Comparison of ENCODE assay signal across 14 cellular contexts in the genomic region with DNA sequence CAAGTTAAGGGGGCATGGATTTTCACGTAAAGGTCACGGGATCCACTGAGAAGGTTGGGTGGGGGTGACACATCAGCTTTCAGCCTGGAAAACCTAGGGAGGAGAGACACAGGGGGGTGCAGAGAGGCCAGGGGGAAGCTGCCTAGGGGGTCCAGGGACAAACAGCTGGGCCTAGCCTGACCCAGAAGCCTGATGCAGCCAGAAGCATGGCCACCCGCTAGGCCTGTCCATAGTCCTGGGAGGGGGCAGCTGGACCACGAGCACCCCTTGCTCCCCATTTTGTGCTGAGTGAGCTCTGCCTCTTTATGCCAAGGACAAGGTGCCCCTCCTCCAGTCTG.
"Had no signal": no experiment of that assay in that cellular context is flagged by ENCODE, and none has a peak within 500 bp of the region (broad histone marks: within the 10 kb centered on the region; RNA-seq: fewer than 3 reads in every experiment).

No MANE protein-coding gene starts in this region.

- H3K4me1 Mint-ChIP-seq: activated CD4-positive, alpha-beta T cell treated with anti-CD3 and anti-CD28 coated beads for 36 hours; stimulated activated memory B cell treated with anti-CD40 and anti-IgM and Interleukin-4, amounts not matched to agents 10 μg/mL and 1 μg/mL and 100 μg/mL, for 72 hours had no signal

- ATAC-seq: activated CD4-positive, alpha-beta T cell treated with anti-CD3 and anti-CD28 coated beads for 36 hours; effector memory CD8-positive, alpha-beta T cell; WTC11 had no signal

- H3K36me3 Mint-ChIP-seq: activated naive CD8-positive, alpha-beta T cell treated with anti-CD3 and anti-CD28 coated beads for 36 hours; mesothelial cell of epicardium; stimulated activated memory B cell treated with anti-CD40 and anti-IgM and Interleukin-4, amounts not matched to agents 10 μg/mL and 1 μg/mL and 100 μg/mL, for 72 hours; WTC11 had no signal

- H3K27ac ChIP-seq: ovary, upper lobe of right lung had no signal

- H3K4me1 ChIP-seq: upper lobe of right lung had no signal

- DNase-seq: activated CD4-positive, alpha-beta T cell treated with anti-CD3 and anti-CD28 coated beads for 36 hours; activated CD4-positive, alpha-beta T cell treated with anti-CD3 and anti-CD28 coated beads, Interleukin-2, amount 50 U/mL, for 48 hours; amniotic stem cell; effector memory CD8-positive, alpha-beta T cell; ovary; SK-N-SH; stimulated activated CD4-positive, alpha-beta T cell treated with anti-CD3 and anti-CD28 coated beads, Interleukin-4, amount 100 ng/mL, for 1 hour; upper lobe of right lung had no signal

- H3K36me3 ChIP-seq: ovary, upper lobe of right lung had no signal

- H3K27me3 ChIP-seq: ovary, upper lobe of right lung had no signal

- H3K27me3 Mint-ChIP-seq: activated CD4-positive, alpha-beta T cell treated with anti-CD3 and anti-CD28 coated beads for 36 hours had no signal

- H3K9me3 Mint-ChIP-seq: activated naive CD8-positive, alpha-beta T cell treated with anti-CD3 and anti-CD28 coated beads for 36 hours; effector memory CD8-positive, alpha-beta T cell; mesothelial cell of epicardium; WTC11 had no signal

- H3K9me3 ChIP-seq: ovary, SK-N-SH, upper lobe of right lung had no signal

- H3K4me3 Mint-ChIP-seq: activated CD4-positive, alpha-beta T cell treated with anti-CD3 and anti-CD28 coated beads for 36 hours; activated naive CD8-positive, alpha-beta T cell treated with anti-CD3 and anti-CD28 coated beads for 36 hours; effector memory CD8-positive, alpha-beta T cell; mesothelial cell of epicardium; stimulated activated memory B cell treated with anti-CD40 and anti-IgM and Interleukin-4, amounts not matched to agents 10 μg/mL and 1 μg/mL and 100 μg/mL, for 72 hours; WTC11 had no signal

- H3K27ac Mint-ChIP-seq: activated CD4-positive, alpha-beta T cell treated with anti-CD3 and anti-CD28 coated beads for 36 hours; effector memory CD8-positive, alpha-beta T cell; stimulated activated memory B cell treated with anti-CD40 and anti-IgM and Interleukin-4, amounts not matched to agents 10 μg/mL and 1 μg/mL and 100 μg/mL, for 72 hours; WTC11 had no signal

- H3K4me3 ChIP-seq: lung, ovary, smooth muscle cell, upper lobe of right lung had no signal
